Comparison of ENCODE assay signal across 16 cellular contexts in genomic region chr3:15667484-15667883, GRCh38.
DNase-seq lines count a peak whose midpoint lies in the region; ATAC-seq lines count a peak whose summit lies in the region.
"Had no signal": no experiment of that assay in that cellular context is flagged by ENCODE, and none has a peak within 500 bp of the region (broad histone marks: within the 10 kb centered on the region; RNA-seq: fewer than 3 reads in every experiment).

No MANE protein-coding gene starts in this region.

- no peaks in the 10 kb centered on the region for H3K27me3 Mint-ChIP-seq in natural killer cell treated with Interleukin-12 subunit alpha and Interleukin-12 subunit beta and Interleukin-15 and Interleukin-18, amount 100 ng/mL, for 72 hours
- H3K27me3 Mint-ChIP-seq: progenitor cell of endocrine pancreas had no signal

- peak overlapping the region; percentile 34 for H3K4me3 Mint-ChIP-seq in natural killer cell treated with Interleukin-12 subunit alpha and Interleukin-12 subunit beta and Interleukin-15 and Interleukin-18, amount 100 ng/mL, for 72 hours
- H3K4me3 Mint-ChIP-seq: dendritic cell treated with granulocyte-macrophage colony-stimulating factor and Interleukin-4, amounts not matched to agents 40 ng/mL and 50 ng/mL, for 4 days had no signal

- peaks cover 4% of the 10 kb centered on the region for H3K9me3 Mint-ChIP-seq in natural killer cell treated with Interleukin-12 subunit alpha and Interleukin-12 subunit beta and Interleukin-15 and Interleukin-18, amount 100 ng/mL, for 72 hours
- H3K9me3 Mint-ChIP-seq: dendritic cell treated with granulocyte-macrophage colony-stimulating factor and Interleukin-4, amounts not matched to agents 40 ng/mL and 50 ng/mL, for 4 days had no signal

- peak overlapping the region; percentile 27 to 75 for H3K27ac Mint-ChIP-seq in natural killer cell treated with Interleukin-12 subunit alpha and Interleukin-12 subunit beta and Interleukin-15 and Interleukin-18, amount 100 ng/mL, for 72 hours
- H3K27ac Mint-ChIP-seq: dendritic cell treated with granulocyte-macrophage colony-stimulating factor and Interleukin-4, amounts not matched to agents 40 ng/mL and 50 ng/mL, for 4 days; progenitor cell of endocrine pancreas had no signal

- ATAC-seq in GM18907 (IDR thresholded peaks at IDR 0.05; ENCODE audit: unreplicated experiment) (peak; percentile 70), GM18520 (IDR thresholded peaks at IDR 0.05; ENCODE audit: unreplicated experiment) (no peak)
- ATAC-seq in natural killer cell treated with Interleukin-12 subunit alpha and Interleukin-12 subunit beta and Interleukin-15 and Interleukin-18, amount 100 ng/mL, for 72 hours: peak; percentile 92

- peak; percentile 21 for DNase-seq in activated CD4-positive, CD25-positive, alpha-beta regulatory T cell treated with anti-CD3 and anti-CD28 coated beads, Interleukin-2, amount 50 U/mL, for 16 hours (ENCODE audit: low read depth, low spot score)
- no peak for DNase-seq in activated CD4-positive, CD25-positive, alpha-beta regulatory T cell (lab: John Stamatoyannopoulos, UW)
- peak; percentile 22 for DNase-seq in T-helper 9 cell
- DNase-seq in natural killer cell treated with Interleukin-12 subunit alpha and Interleukin-12 subunit beta and Interleukin-15 and Interleukin-18, amount 100 ng/mL, for 72 hours (ENCODE audit: low spot score): peak; percentile 75
- no peak for DNase-seq in NCI-H226
- DNase-seq in COLO829 (ENCODE audit: low spot score): no peak
- DNase-seq: 8988T, amniotic stem cell, midbrain, NCI-H146, NCI-H69, SIG-M5 had no signal

- peaks cover 28% of the 10 kb centered on the region for H3K36me3 Mint-ChIP-seq in natural killer cell treated with Interleukin-12 subunit alpha and Interleukin-12 subunit beta and Interleukin-15 and Interleukin-18, amount 100 ng/mL, for 72 hours

- H3K4me1 Mint-ChIP-seq in natural killer cell treated with Interleukin-12 subunit alpha and Interleukin-12 subunit beta and Interleukin-15 and Interleukin-18, amount 100 ng/mL, for 72 hours (ENCODE audit: low read depth in 2 of 2): peaks cover 23 to 30% of the 10 kb centered on the region in 2 donors

Comparison
In these comparisons a context has a peak if more than half of its experiments do, and no peak if none do; other contexts are left out.
1. DNase-seq: peak in activated CD4-positive, CD25-positive, alpha-beta regulatory T cell treated with anti-CD3 and anti-CD28 coated beads, Interleukin-2, amount 50 U/mL, for 16 hours (single experiment), T-helper 9 cell (single experiment) and natural killer cell treated with Interleukin-12 subunit alpha and Interleukin-12 subunit beta and Interleukin-15 and Interleukin-18, amount 100 ng/mL, for 72 hours (single experiment); none in activated CD4-positive, CD25-positive, alpha-beta regulatory T cell (0 of 4), NCI-H226 (single experiment) and COLO829 (single experiment).